Comparison of ENCODE assay signal across 2 cellular contexts in genomic region chr12:68614105-68614679, GRCh38.
TF ChIP-seq lines count a peak whose summit lies in the region.

No MANE protein-coding gene starts in this region.

TF ChIP-seq in A549, 52 proteins besides CTCF, POLR2A, EP300 and RAD21 (continued from another document):
- no peak for TF ChIP-seq EHMT2 (IDR thresholded peaks at IDR 0.05; ENCODE audit: low read depth)

TF ChIP-seq in IMR-90, 13 proteins besides CTCF, POLR2A, EP300 and RAD21 (continued from another document):
- TF ChIP-seq, protein P1, sequence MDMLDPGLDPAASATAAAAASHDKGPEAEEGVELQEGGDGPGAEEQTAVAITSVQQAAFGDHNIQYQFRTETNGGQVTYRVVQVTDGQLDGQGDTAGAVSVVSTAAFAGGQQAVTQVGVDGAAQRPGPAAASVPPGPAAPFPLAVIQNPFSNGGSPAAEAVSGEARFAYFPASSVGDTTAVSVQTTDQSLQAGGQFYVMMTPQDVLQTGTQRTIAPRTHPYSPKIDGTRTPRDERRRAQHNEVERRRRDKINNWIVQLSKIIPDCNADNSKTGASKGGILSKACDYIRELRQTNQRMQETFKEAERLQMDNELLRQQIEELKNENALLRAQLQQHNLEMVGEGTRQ (IDR thresholded peaks at IDR 0.05; ENCODE audit: low read depth, low read length) = no peak
- TF ChIP-seq NFE2L2 (IDR thresholded peaks at IDR 0.05; ENCODE audit: low read depth, low read length) (no peak), MAFK (IDR thresholded peaks at IDR 0.05; ENCODE audit: low read depth, low read length) (no peak)
- TF ChIP-seq, protein P2, sequence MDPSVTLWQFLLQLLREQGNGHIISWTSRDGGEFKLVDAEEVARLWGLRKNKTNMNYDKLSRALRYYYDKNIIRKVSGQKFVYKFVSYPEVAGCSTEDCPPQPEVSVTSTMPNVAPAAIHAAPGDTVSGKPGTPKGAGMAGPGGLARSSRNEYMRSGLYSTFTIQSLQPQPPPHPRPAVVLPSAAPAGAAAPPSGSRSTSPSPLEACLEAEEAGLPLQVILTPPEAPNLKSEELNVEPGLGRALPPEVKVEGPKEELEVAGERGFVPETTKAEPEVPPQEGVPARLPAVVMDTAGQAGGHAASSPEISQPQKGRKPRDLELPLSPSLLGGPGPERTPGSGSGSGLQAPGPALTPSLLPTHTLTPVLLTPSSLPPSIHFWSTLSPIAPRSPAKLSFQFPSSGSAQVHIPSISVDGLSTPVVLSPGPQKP (IDR thresholded peaks at IDR 0.05; ENCODE audit: borderline replicate concordance, low read depth, low read length) = no peak
